12 cellular contexts compared by ENCODE assay signal in the genomic region with DNA sequence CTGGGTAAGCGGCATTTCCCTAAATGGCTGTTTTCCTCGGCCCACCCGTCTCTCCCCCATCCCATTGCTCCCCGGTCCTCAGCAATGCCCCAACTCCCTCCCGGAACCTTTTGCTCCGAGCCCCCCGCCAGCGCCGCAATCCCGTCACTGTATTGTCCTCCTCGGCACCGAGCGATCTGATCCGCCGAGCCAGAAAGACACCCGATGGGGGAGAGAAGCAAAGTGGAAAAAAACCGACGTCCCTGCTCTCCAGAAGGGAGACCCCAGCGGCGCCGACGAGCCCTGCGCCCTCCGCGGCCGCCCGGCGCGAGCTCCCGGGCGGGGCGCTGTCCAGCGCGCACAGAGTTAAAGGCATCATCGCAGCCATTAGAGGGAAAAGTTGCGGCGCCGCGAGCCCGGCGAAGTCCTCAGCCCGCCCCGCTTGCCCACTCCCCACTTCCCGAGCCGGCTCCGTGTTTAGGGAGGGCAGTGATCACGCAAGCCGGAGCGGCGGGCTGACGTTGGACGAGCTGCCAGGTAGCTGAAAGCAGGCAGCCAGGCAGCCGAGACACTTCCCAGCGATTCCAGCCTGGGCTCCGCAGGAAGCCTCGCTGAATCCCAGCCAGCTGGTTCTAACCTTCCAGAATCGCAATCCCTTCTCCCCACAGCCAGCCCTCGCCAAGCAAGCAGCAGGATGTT. TPM values are rescaled to one million over a fixed set of nuclear protein-coding genes. Genes with fewer than 3 reads are reported as not detected.
DNase-seq lines count a peak whose midpoint lies in the region; ATAC-seq and TF ChIP-seq lines count a peak whose summit lies in the region.
"Had no signal": no experiment of that assay in that cellular context is flagged by ENCODE, and none has a peak within 500 bp of the region (broad histone marks: within the 10 kb centered on the region; RNA-seq: fewer than 3 reads in every experiment).

A gene with protein sequence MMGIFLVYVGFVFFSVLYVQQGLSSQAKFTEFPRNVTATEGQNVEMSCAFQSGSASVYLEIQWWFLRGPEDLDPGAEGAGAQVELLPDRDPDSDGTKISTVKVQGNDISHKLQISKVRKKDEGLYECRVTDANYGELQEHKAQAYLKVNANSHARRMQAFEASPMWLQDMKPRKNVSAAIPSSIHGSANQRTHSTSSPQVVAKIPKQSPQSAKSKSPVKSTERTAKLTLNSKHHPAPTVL (plus strand): TSS at position 435 of the 678 bp plus-strand sequence. CDS start 356 bp downstream, outside the sequence.

- H3K9ac ChIP-seq in iPS-20b (ENCODE audit: low read depth, low read length) (peak within 1 kb of the TSS; percentile 46; the same call in 1 of the 2 replicates), skeletal muscle tissue (ENCODE audit: low read depth in 1 of 3, low read length in 3 of 3) (no peak within 1 kb of the TSS)

- H3K27ac ChIP-seq in WERI-Rb-1 (peak within 1 kb of the TSS; percentile 82), iPS-20b (ENCODE audit: low read length) (no peak within 1 kb of the TSS), skeletal muscle tissue (ENCODE audit: low read depth, low read length) (no peak within 1 kb of the TSS)

- H3K4me3 ChIP-seq in WERI-Rb-1 (ENCODE audit: low read depth, low read length) (peak within 1 kb of the TSS; percentile 49), iPS-20b (ENCODE audit: low read length) (peak within 1 kb of the TSS; percentile 85), skeletal muscle tissue (ENCODE audit: low read length in 3 of 3) (peak within 1 kb of the TSS; percentile 23 to 41 (median 27))
- H3K4me3 ChIP-seq: GM12878 had no signal

- DNase-seq in LHCN-M2 (ENCODE audit: low read depth) (peak; percentile 9), WERI-Rb-1 (peak; percentile 81), NCI-H1048 (lab: John Stamatoyannopoulos, UW) (no peak)
- no peak for DNase-seq in activated naive CD4-positive, alpha-beta T cell treated with Interleukin-2 at 50 U/mL for 16 hours
- DNase-seq: kidney had no signal

- ATAC-seq in HG03520 (IDR thresholded peaks at IDR 0.05; ENCODE audit: unreplicated experiment) = no peak
- no peak for ATAC-seq in GM19351 (IDR thresholded peaks at IDR 0.05; ENCODE audit: unreplicated experiment)
- ATAC-seq: GM12878; stimulated activated memory B cell treated with anti-CD40 and anti-IgM and Interleukin-4, amounts not matched to agents 10 μg/mL and 1 μg/mL and 100 μg/mL, for 72 hours had no signal

- TF ChIP-seq CTCF in WERI-Rb-1 (IDR thresholded peaks at IDR 0.05; ENCODE audit: low read depth, low read length) = 0 out of 2 replicates have a peak, but pooled peaks have one; percentile 19

- H3K36me3 ChIP-seq in WERI-Rb-1 (no peaks in the 10 kb centered on the region), iPS-20b (ENCODE audit: insufficient read depth, low read depth, low read length) (no peaks in the 10 kb centered on the region), skeletal muscle tissue (ENCODE audit: control insufficient read depth in 3 of 3, insufficient read depth in 3 of 3, low read length in 3 of 3) (no peaks in the 10 kb centered on the region)

- H3K4me1 ChIP-seq in iPS-20b (ENCODE audit: insufficient read depth, low read length) = peaks cover 19% of the 10 kb centered on the region
- peaks cover 3 to 9% (median 6%) of the 10 kb centered on the region in 3 donors for H3K4me1 ChIP-seq in skeletal muscle tissue (ENCODE audit: control insufficient read depth in 3 of 3, insufficient read depth in 3 of 3, low read length in 3 of 3)

- H3K9me3 ChIP-seq in WERI-Rb-1 (ENCODE audit: severe bottlenecking) (no peaks in the 10 kb centered on the region), iPS-20b (ENCODE audit: insufficient read depth, low read depth, low read length) (no peaks in the 10 kb centered on the region), skeletal muscle tissue (ENCODE audit: control insufficient read depth in 3 of 3, low read length in 3 of 3) (no peaks in the 10 kb centered on the region)

- H3K27me3 ChIP-seq in WERI-Rb-1 (ENCODE audit: insufficient read depth, low read depth, severe bottlenecking) (no peaks in the 10 kb centered on the region), iPS-20b (ENCODE audit: insufficient read depth, low read length) (peaks cover 70% of the 10 kb centered on the region), skeletal muscle tissue (ENCODE audit: control insufficient read depth in 3 of 3, insufficient read depth in 3 of 3, low read length in 3 of 3) (peaks cover 34 to 59% (median 37%) of the 10 kb centered on the region in 3 donors)

RNA-seq across cellular contexts. Expression of the gene that starts here (rescaled TPM):
- total RNA-seq in LHCN-M2 (2014; rRNA removed) (not detected in 2 replicates), skeletal muscle tissue (not detected)
- polyA plus RNA-seq in LHCN-M2 (2012) = not detected
- total RNA-seq: GM12878, kidney had no signal
- polyA plus RNA-seq: IgD-negative memory B cell had no signal

Comparison
In these comparisons a context has a peak if more than half of its experiments do, and no peak if none do; other contexts are left out.
1. Peak in DNase-seq in LHCN-M2; RNA of the gene not detected or under 1 TPM.
2. H3K4me3 ChIP-seq: peak in every context shown above with its lines; median percentile 85 in iPS-20b; 49 in WERI-Rb-1; 27 in skeletal muscle tissue.